1 cellular context compared by ENCODE assay signal in the genomic region with DNA sequence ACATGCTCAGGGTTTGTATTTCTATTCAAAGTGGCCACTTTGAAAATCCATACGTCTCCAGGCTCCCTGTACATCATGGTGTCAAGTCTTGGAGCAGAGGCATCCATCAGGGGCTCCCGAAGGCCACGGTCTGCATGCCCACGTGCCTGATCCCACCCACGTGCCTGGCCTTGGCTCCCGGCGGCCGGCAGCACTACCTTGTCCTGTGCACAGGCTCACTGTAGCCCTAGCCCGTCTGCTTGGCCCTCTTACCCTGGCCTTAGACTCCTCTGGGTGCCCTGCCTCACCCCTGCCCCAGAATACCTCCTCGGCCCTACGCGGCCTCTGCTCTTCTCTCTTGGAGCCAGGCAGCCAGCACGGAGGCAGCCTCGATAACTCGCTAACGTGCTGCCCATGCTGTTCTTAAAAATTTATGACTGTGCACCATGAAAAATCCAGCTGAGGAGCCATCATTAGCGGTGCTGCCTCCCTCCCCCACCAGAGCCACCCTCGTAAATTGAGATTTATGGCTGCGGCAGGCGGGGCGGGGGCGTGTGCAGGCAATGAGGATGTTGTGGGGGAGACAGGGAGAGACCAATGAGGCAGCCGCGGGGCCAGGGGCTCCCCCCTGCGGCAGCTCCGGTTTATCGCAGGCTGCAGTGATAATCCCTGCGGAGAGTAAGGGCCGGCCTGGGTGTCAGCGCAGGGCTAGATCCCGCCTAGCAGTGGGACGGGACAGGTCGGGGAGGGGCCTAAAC.
TF ChIP-seq lines count a peak whose summit lies in the region.

No MANE protein-coding gene starts in this region.

TF ChIP-seq in SK-N-SH treated with all-trans-retinoic acid at 6 μM for 48 hours, 23 proteins besides CTCF, POLR2A, EP300 and RAD21 (continued from another document):
- TF ChIP-seq, protein P1, sequence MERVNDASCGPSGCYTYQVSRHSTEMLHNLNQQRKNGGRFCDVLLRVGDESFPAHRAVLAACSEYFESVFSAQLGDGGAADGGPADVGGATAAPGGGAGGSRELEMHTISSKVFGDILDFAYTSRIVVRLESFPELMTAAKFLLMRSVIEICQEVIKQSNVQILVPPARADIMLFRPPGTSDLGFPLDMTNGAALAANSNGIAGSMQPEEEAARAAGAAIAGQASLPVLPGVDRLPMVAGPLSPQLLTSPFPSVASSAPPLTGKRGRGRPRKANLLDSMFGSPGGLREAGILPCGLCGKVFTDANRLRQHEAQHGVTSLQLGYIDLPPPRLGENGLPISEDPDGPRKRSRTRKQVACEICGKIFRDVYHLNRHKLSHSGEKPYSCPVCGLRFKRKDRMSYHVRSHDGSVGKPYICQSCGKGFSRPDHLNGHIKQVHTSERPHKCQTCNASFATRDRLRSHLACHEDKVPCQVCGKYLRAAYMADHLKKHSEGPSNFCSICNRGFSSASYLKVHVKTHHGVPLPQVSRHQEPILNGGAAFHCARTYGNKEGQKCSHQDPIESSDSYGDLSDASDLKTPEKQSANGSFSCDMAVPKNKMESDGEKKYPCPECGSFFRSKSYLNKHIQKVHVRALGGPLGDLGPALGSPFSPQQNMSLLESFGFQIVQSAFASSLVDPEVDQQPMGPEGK (CRISPR knock-in tag; IDR thresholded peaks at IDR 0.05; ENCODE audit: borderline replicate concordance) = no peak
- TF ChIP-seq ZC3H10 (CRISPR knock-in tag; IDR thresholded peaks at IDR 0.05) (no peak), ARNTL (CRISPR knock-in tag; IDR thresholded peaks at IDR 0.05; ENCODE audit: borderline replicate concordance, low read depth) (no peak), ISL1 (CRISPR knock-in tag; IDR thresholded peaks at IDR 0.05) (no peak), ZNF70 (CRISPR knock-in tag; IDR thresholded peaks at IDR 0.05) (no peak)
TF ChIP-seq in SK-N-SH treated with all-trans-retinoic acid at 6 μM for 48 hours: peak in this region for 0.
